ENCODE assay signal across 8 cellular contexts in the genomic region with DNA sequence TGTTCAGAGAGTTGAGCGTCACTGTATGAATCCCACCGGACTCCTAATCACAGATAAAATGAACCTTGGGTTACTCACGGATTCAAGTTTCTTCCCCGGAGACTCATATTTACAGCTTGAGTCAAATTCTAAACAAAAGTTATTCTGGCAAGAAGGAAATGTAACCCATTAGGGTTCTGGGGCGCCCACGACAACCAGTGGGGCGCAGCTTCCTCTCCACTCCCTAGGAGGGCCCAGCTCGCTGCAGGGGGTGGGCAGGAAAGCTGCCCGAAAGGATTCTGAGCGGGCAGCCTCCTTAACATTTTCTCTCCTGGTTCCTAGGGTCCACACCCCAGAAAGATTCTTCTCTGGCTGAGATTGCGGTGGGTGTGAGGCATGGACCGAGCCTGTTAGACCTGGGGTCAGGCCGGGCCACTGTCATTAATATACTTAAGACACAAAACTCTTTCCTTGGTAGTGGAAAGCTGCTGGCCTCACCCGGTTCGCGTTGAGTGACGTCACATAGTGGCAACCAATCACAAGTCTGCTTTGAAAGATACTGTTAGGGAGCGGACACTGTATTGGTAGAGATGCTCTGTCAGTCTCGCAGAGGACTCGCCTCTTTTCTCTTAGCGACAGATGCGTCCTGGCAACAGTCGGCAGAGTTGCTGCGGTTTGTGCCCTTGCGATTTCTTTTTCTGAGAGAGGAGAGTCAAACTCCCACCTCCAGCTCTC. TPM values are rescaled to one million over a fixed set of nuclear protein-coding genes. Genes with fewer than 3 reads are reported as not detected.
DNase-seq lines count a peak whose midpoint lies in the region; ATAC-seq and TF ChIP-seq lines count a peak whose summit lies in the region.

No MANE protein-coding gene starts in this region.

- DNase-seq in DMS153 treated with DMSO at 0.1 percent for 48 hours (lab: John Stamatoyannopoulos, UW; ENCODE audit: unreplicated experiment) (peak; percentile 94), Karpas-422 (peak; percentile 98), SJCRH30 (peak; percentile 92 to 96), head of caudate nucleus (peak; percentile 52 to 96 (median 87)), ovary (peak; percentile 81 to 93 (median 86))
- peak; percentile 78 to 79 for DNase-seq in activated naive CD4-positive, alpha-beta T cell treated with anti-CD3 and anti-CD28 coated beads, Interleukin-2, amount 50 U/mL, for 72 hours (ENCODE audit: low spot score in 2 of 2)

- H3K4me3 ChIP-seq in Karpas-422 (ENCODE audit: low read length): peak overlapping the region; percentile 66
- peak overlapping the region; percentile 66 for H3K4me3 ChIP-seq in SJCRH30
- H3K4me3 ChIP-seq in ovary: peak overlapping the region; percentile 36
- H3K4me3 ChIP-seq in thymus (ENCODE audit: low read length): peak overlapping the region; percentile 18

- no peak for TF ChIP-seq CTCF in ovary (IDR thresholded peaks at IDR 0.05)

- H3K9me2 ChIP-seq in Karpas-422 (replicated peaks; ENCODE audit: insufficient read depth, low read length): no peaks in the 10 kb centered on the region

- H3K27ac Mint-ChIP-seq in activated naive CD4-positive, alpha-beta T cell treated with anti-CD3 and anti-CD28 coated beads, Interleukin-2, amount 50 U/mL, for 72 hours: peak overlapping the region; percentile 65 to 86

- H3K36me3 ChIP-seq in Karpas-422 (ENCODE audit: insufficient read depth, low read length) (no peaks in the 10 kb centered on the region), SJCRH30 (no peaks in the 10 kb centered on the region), ovary (no peaks in the 10 kb centered on the region), thymus (ENCODE audit: control insufficient read depth, insufficient read depth) (no peaks in the 10 kb centered on the region)

- no peak for TF ChIP-seq EP300 in ovary (IDR thresholded peaks at IDR 0.05)

- H3K27ac ChIP-seq in Karpas-422 (ENCODE audit: low read length) (peak overlapping the region; percentile 83), SJCRH30 (no peak overlapping the region), ovary (no peak overlapping the region), thymus (ENCODE audit: low read depth) (peak overlapping the region; percentile 65)

- peak overlapping the region; percentile 67 for H3K9ac ChIP-seq in Karpas-422 (ENCODE audit: low read length)

- H3K9me3 ChIP-seq in Karpas-422 (ENCODE audit: low read length) (no peaks in the 10 kb centered on the region), SJCRH30 (replicated peaks) (no peaks in the 10 kb centered on the region), ovary (no peaks in the 10 kb centered on the region), thymus (ENCODE audit: control insufficient read depth) (no peaks in the 10 kb centered on the region)

- no peaks in the 10 kb centered on the region for H3K9me3 Mint-ChIP-seq in activated naive CD4-positive, alpha-beta T cell treated with anti-CD3 and anti-CD28 coated beads, Interleukin-2, amount 50 U/mL, for 72 hours

- no peaks in the 10 kb centered on the region for H4K20me1 ChIP-seq in Karpas-422 (ENCODE audit: insufficient read depth, low read depth, low read length)

- intact Hi-C loops in head of caudate nucleus (cut with DNase I): no loop called here
- intact Hi-C loops in ovary (cut with DNase I): no loop called here

- H3K27me3 ChIP-seq in Karpas-422 (ENCODE audit: low read length) (no peaks in the 10 kb centered on the region), SJCRH30 (no peaks in the 10 kb centered on the region), ovary (no peaks in the 10 kb centered on the region), thymus (ENCODE audit: control insufficient read depth, insufficient read depth) (no peaks in the 10 kb centered on the region)

- no peak for TF ChIP-seq POLR2A in ovary (IDR thresholded peaks at IDR 0.05)

- 1 to 2% (median 1%) methylated on average over 25 of the region's 25 CpGs for WGBS in ovary, 3 donors
- 15% methylated on average over 25 of the region's 25 CpGs for WGBS in thymus

- H3K4me2 ChIP-seq in Karpas-422 (ENCODE audit: low read depth, low read length, poor library complexity, severe bottlenecking): peak overlapping the region; percentile 73

- no peaks in the 10 kb centered on the region for H3K36me3 Mint-ChIP-seq in activated naive CD4-positive, alpha-beta T cell treated with anti-CD3 and anti-CD28 coated beads, Interleukin-2, amount 50 U/mL, for 72 hours

- H3K4me1 ChIP-seq in Karpas-422 (ENCODE audit: low read length): peaks cover 46% of the 10 kb centered on the region
- H3K4me1 ChIP-seq in SJCRH30: no peaks in the 10 kb centered on the region
- no peaks in the 10 kb centered on the region for H3K4me1 ChIP-seq in ovary (ENCODE audit: insufficient read depth)
- no peaks in the 10 kb centered on the region for H3K4me1 ChIP-seq in thymus (ENCODE audit: control insufficient read depth, insufficient read depth, low read length)

- ATAC-seq in GM21723 (IDR thresholded peaks at IDR 0.05; ENCODE audit: unreplicated experiment): peak; percentile 100
- ATAC-seq in activated naive CD4-positive, alpha-beta T cell treated with anti-CD3 and anti-CD28 coated beads, Interleukin-2, amount 50 U/mL, for 72 hours: peak; percentile 100

- no peaks in the 10 kb centered on the region for H3K79me2 ChIP-seq in Karpas-422 (ENCODE audit: low read length)

- peak overlapping the region; percentile 51; the same call in 1 of the 2 replicates for H2AFZ ChIP-seq in Karpas-422 (ENCODE audit: low read length)

RNA-seq across cellular contexts. Expression of gene MCOLN3, which starts 13.6 kb away (rescaled TPM):
- not detected in 2 replicates for total RNA-seq in Karpas-422 (2014; rRNA removed; shearing (Covaris generic); ENCODE audit: low replicate concordance)
- total RNA-seq in SJCRH30 (2014; rRNA removed; shearing (Covaris generic)): 4.7 and 6.2 TPM in 2 replicates
- under 1 TPM; 0.16 to 0.27 TPM for total RNA-seq in activated naive CD4-positive, alpha-beta T cell treated with anti-CD3 and anti-CD28 coated beads, Interleukin-2, amount 50 U/mL, for 72 hours
- total RNA-seq in ovary: 1 to 10 TPM; 2.0 to 8.3 (median 3.7) TPM
- polyA plus RNA-seq in ovary: 1 to 10 TPM in 1 of 2 donors, under 1 TPM in 1; 0.71 to 1.8 TPM
- 13.4 TPM for polyA plus RNA-seq in thymus

Comparison
In these comparisons a context has a peak if more than half of its experiments do, and no peak if none do; other contexts are left out.
1. H3K27ac ChIP-seq: peak in Karpas-422 (single experiment) and thymus (single experiment); none in SJCRH30 (single experiment) and ovary (0 of 2).
2. Peak in every context shown above with its lines, with median percentiles within 50 percentile points of each other: DNase-seq and H3K4me3 ChIP-seq.